In genomic region chr3:59108091-59108815, GRCh38 we compare ENCODE assay signal across 18 cellular contexts. TPM values are rescaled to one million over a fixed set of nuclear protein-coding genes. Genes with fewer than 3 reads are reported as not detected.
DNase-seq lines count a peak whose midpoint lies in the region; ATAC-seq and TF ChIP-seq lines count a peak whose summit lies in the region.
"Had no signal": no experiment of that assay in that cellular context is flagged by ENCODE, and none has a peak within 500 bp of the region (broad histone marks: within the 10 kb centered on the region; RNA-seq: fewer than 3 reads in every experiment).

No MANE protein-coding gene starts in this region.

- H3K9me3 ChIP-seq in RWPE2 (ENCODE audit: severe bottlenecking), result no peaks in the 10 kb centered on the region
- H3K9me3 ChIP-seq in upper lobe of right lung, result no peaks in the 10 kb centered on the region
- H3K9me3 ChIP-seq: gastrocnemius medialis, SJCRH30 had no signal

- TF ChIP-seq CTCF in RWPE2 (IDR thresholded peaks at IDR 0.05; ENCODE audit: poor library complexity, severe bottlenecking) (no peak), upper lobe of right lung (IDR thresholded peaks at IDR 0.05) (no peak), dorsolateral prefrontal cortex (IDR thresholded peaks at IDR 0.05 in 54 of 56, conservative IDR thresholded peaks at IDR 0.05 in 2 of 56; ENCODE audit: low read depth in 1 of 56, partially characterized antibody in 56 of 56) (no peak)

- H3K27ac ChIP-seq in RWPE2 (ENCODE audit: poor library complexity, severe bottlenecking) (no peak overlapping the region), upper lobe of right lung (no peak overlapping the region), dorsolateral prefrontal cortex (no peak overlapping the region)
- H3K27ac ChIP-seq: gastrocnemius medialis, SJCRH30 had no signal

- no peaks in the 10 kb centered on the region for H3K36me3 ChIP-seq in RWPE2 (ENCODE audit: low read depth)
- H3K36me3 ChIP-seq in upper lobe of right lung, result no peaks in the 10 kb centered on the region
- H3K36me3 ChIP-seq: gastrocnemius medialis, SJCRH30 had no signal

- peak; percentile 4 for DNase-seq in SKM-1 (lab: John Stamatoyannopoulos, UW; ENCODE audit: unreplicated experiment)
- DNase-seq in SKM-1 treated with dmso at 0.1 percent for 144 hours (lab: John Stamatoyannopoulos, UW; ENCODE audit: unreplicated experiment), result no peak
- DNase-seq in RWPE2 (ENCODE audit: low spot score), result no peak
- DNase-seq in fibroblast of peridontal ligament (ENCODE audit: extremely low read depth), result peak; percentile 44
- no peak for DNase-seq in upper lobe of right lung
- no peak for DNase-seq in activated CD4-positive, alpha-beta T cell treated with anti-CD3 and anti-CD28 coated beads for 1 hour
- DNase-seq in dorsolateral prefrontal cortex, result no peak
- DNase-seq: activated naive CD4-positive, alpha-beta T cell treated with Interleukin-2 at 50 U/mL for 16 hours; gastrocnemius medialis; KG1; NCI-H1694 treated with DMSO at 0.1 percent for 48 hours; NCI-H524 treated with DMSO at 0.1 percent for 48 hours; nucleus accumbens; SJCRH30 had no signal

- intact Hi-C loops in upper lobe of right lung (cut with DNase I) (no loop called here), dorsolateral prefrontal cortex (cut with DNase I) (no loop called here)

- H3K27me3 ChIP-seq in RWPE2 (ENCODE audit: insufficient read depth, poor library complexity, severe bottlenecking), result no peaks in the 10 kb centered on the region
- no peaks in the 10 kb centered on the region for H3K27me3 ChIP-seq in upper lobe of right lung
- no peaks in the 10 kb centered on the region for H3K27me3 ChIP-seq in dorsolateral prefrontal cortex
- H3K27me3 ChIP-seq: gastrocnemius medialis, SJCRH30 had no signal

- no peak overlapping the region for H3K4me3 ChIP-seq in RWPE2 (ENCODE audit: severe bottlenecking)
- H3K4me3 ChIP-seq in upper lobe of right lung, result no peak overlapping the region
- H3K4me3 ChIP-seq in dorsolateral prefrontal cortex, result no peak overlapping the region
- H3K4me3 ChIP-seq: gastrocnemius medialis, SJCRH30 had no signal

- ATAC-seq in RWPE2 (ENCODE audit: low read depth) (peak; percentile 78; the same call in 2 of the 3 replicates), upper lobe of right lung (peak; percentile 32), HG03342 (IDR thresholded peaks at IDR 0.05; ENCODE audit: unreplicated experiment) (no peak)
- ATAC-seq: gastrocnemius medialis; HCT116; stimulated activated memory B cell treated with anti-CD40 and anti-IgM and Interleukin-4, amounts not matched to agents 10 μg/mL and 1 μg/mL and 100 μg/mL, for 72 hours; WTC11 had no signal

- H3K4me1 ChIP-seq in RWPE2 (ENCODE audit: insufficient read depth, poor library complexity, severe bottlenecking) (peaks cover 11% of the 10 kb centered on the region), upper lobe of right lung (no peaks in the 10 kb centered on the region)
- H3K4me1 ChIP-seq: gastrocnemius medialis, SJCRH30 had no signal

RNA-seq across cellular contexts. Expression of gene CFAP20DC, which starts 58.4 kb away (rescaled TPM):
- total RNA-seq in upper lobe of right lung, result not detected
- total RNA-seq in dorsolateral prefrontal cortex, result 1 to 10 TPM in 86 of 120 experiments, under 1 TPM in 34; 0.32 to 3.4 (median 1.3) TPM
- total RNA-seq: gastrocnemius medialis, SJCRH30 had no signal

Comparison
In these comparisons a context has a peak if more than half of its experiments do, and no peak if none do; other contexts are left out.
1. DNase-seq: peak in SKM-1 (single experiment) and fibroblast of peridontal ligament (single experiment); none in SKM-1 treated with dmso at 0.1 percent for 144 hours (single experiment), RWPE2 (single experiment), upper lobe of right lung (single experiment), activated CD4-positive, alpha-beta T cell treated with anti-CD3 and anti-CD28 coated beads for 1 hour (single experiment) and dorsolateral prefrontal cortex (0 of 10).